16 cellular contexts compared by ENCODE assay signal in genomic region chr5:14607089-14607488, GRCh38.
"Had no signal": no experiment of that assay in that cellular context is flagged by ENCODE, and none has a peak within 500 bp of the region (broad histone marks: within the 10 kb centered on the region; RNA-seq: fewer than 3 reads in every experiment).

No MANE protein-coding gene starts in this region.

- H3K4me1 Mint-ChIP-seq: neural progenitor cell had no signal

- H3K27ac Mint-ChIP-seq: neural progenitor cell, progenitor cell of endocrine pancreas, type B pancreatic cell had no signal

- H3K9me3 Mint-ChIP-seq: naive thymus-derived CD8-positive, alpha-beta T cell; neural progenitor cell; type B pancreatic cell had no signal

- H3K4me3 Mint-ChIP-seq: naive thymus-derived CD8-positive, alpha-beta T cell; neural progenitor cell; type B pancreatic cell had no signal

- DNase-seq: dorsolateral prefrontal cortex; effector memory CD4-positive, alpha-beta T cell; heart left ventricle; hippocampal formation; mammary epithelial cell; naive thymus-derived CD8-positive, alpha-beta T cell; occipital lobe; pancreas; right cardiac atrium; small intestine; stimulated activated CD4-positive, alpha-beta T cell treated with anti-CD3 and anti-CD28 coated beads, Interleukin-12 subunit alpha, Interleukin-12 subunit beta, amount 100 ng/mL, for 4 hours; stimulated activated naive CD4-positive, alpha-beta T cell treated with Interleukin-2 at 50 U/mL for 16 hours; uterus had no signal

- H3K27me3 Mint-ChIP-seq: naive thymus-derived CD8-positive, alpha-beta T cell; progenitor cell of endocrine pancreas; type B pancreatic cell had no signal
